Comparison of ENCODE assay signal across 28 cellular contexts in the genomic region with DNA sequence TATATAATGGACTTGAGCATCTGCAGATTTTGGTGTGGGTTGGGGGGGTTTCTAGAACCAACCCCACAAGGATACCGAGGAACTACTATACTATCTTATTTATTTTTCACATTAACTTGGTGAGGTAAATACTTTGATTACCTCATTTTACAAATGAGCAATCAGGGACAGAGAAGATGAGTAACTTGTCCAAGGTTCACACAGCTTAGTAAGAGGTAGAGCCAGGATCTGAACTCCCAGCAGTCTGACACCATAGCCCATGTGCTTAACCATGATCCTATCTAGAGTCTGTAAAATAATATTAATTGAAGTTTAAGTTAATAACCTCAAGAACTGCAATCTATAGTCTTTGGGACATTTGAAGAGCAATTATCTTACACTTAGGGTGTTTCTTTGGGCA. TPM values are rescaled to one million over a fixed set of nuclear protein-coding genes. Genes with fewer than 3 reads are reported as not detected.
DNase-seq lines count a peak whose midpoint lies in the region; ATAC-seq, FAIRE-seq and TF ChIP-seq lines count a peak whose summit lies in the region.
"Had no signal": no experiment of that assay in that cellular context is flagged by ENCODE, and none has a peak within 500 bp of the region (broad histone marks: within the 10 kb centered on the region; RNA-seq: fewer than 3 reads in every experiment).

No MANE protein-coding gene starts in this region.

- H3K27ac ChIP-seq in H9 (ENCODE audit: insufficient read length, low read depth, low read length) = no peak overlapping the region
- H3K27ac ChIP-seq: BLaER1 had no signal

- H3K79me1 ChIP-seq in H9 (ENCODE audit: insufficient read depth, low read depth, low read length, poor library complexity, severe bottlenecking) = no peaks in the 10 kb centered on the region

- no peaks in the 10 kb centered on the region for H4K20me1 ChIP-seq in H9 (ENCODE audit: control insufficient read depth, insufficient read depth, insufficient read length)
- H4K20me1 ChIP-seq: BLaER1 had no signal

- no peaks in the 10 kb centered on the region for H3K9me3 Mint-ChIP-seq in H9
- H3K9me3 Mint-ChIP-seq: CD14-positive monocyte; CD4-positive, alpha-beta memory T cell; CD4-positive, CD25-positive, alpha-beta regulatory T cell; CD8-positive, alpha-beta memory T cell had no signal

- no peaks in the 10 kb centered on the region for H3K27me3 Mint-ChIP-seq in H9 (ENCODE audit: low read depth)
- H3K27me3 Mint-ChIP-seq: CD4-positive, alpha-beta memory T cell; CD4-positive, CD25-positive, alpha-beta regulatory T cell; CD8-positive, alpha-beta memory T cell had no signal

- no peak overlapping the region for H4K8ac ChIP-seq in H9 (replicated peaks; ENCODE audit: insufficient read length, low read depth, low read length)

- H3K27ac Mint-ChIP-seq in H9 = no peak overlapping the region
- H3K27ac Mint-ChIP-seq: CD14-positive monocyte; CD4-positive, alpha-beta memory T cell; CD8-positive, alpha-beta memory T cell had no signal

- DNase-seq in RKO (ENCODE audit: low spot score) = peak; percentile 33
- peak; percentile 14 for DNase-seq in bronchial epithelial cell (ENCODE audit: low read depth)
- peak; percentile 40 for DNase-seq in fibroblast of mammary gland (ENCODE audit: low read depth)
- no peak for DNase-seq in H9
- no peak for DNase-seq in NCI-H2029 (lab: John Stamatoyannopoulos, UW)
- DNase-seq in UCSD-AML1 (lab: John Stamatoyannopoulos, UW; ENCODE audit: unreplicated experiment) = no peak
- DNase-seq: 8988T; ACHN; BE2C; C1 segment of cervical spinal cord; CD4-positive, alpha-beta memory T cell; CD4-positive, CD25-positive, alpha-beta regulatory T cell; CD8-positive, alpha-beta memory T cell; COR-L47; DMS 273 treated with DMSO at 0.1 percent for 48 hours; DMS153; DMS53; DMS79; DND-41; EL; GDM1 had no signal

- no peak overlapping the region for H2AFZ ChIP-seq in H9 (ENCODE audit: low read length)

- no peak overlapping the region for H2BK12ac ChIP-seq in H9 (ENCODE audit: insufficient read length, low read depth, low read length)

- WGBS in H9 (ENCODE audit: extremely low coverage, insufficient read length, low lambda C conversion rate) = no CpG with 5 or more reads among the region's 1 CpG

- no peaks in the 10 kb centered on the region for H3K79me2 ChIP-seq in H9 (ENCODE audit: insufficient read depth, low read length)

- no peak overlapping the region for H4K5ac ChIP-seq in H9 (ENCODE audit: insufficient read length, low read depth, low read length)

- H3K27me3 ChIP-seq in bronchial epithelial cell (ENCODE audit: control insufficient read depth, insufficient read depth, low read length) = no peaks in the 10 kb centered on the region
- H3K27me3 ChIP-seq in H9 (ENCODE audit: insufficient read depth, low read length) = no peaks in the 10 kb centered on the region
- H3K27me3 ChIP-seq: BE2C, BLaER1 had no signal

- peaks cover 15 to 36% (median 30%) of the 10 kb centered on the region in 3 experiments for H3K36me3 Mint-ChIP-seq in H9 (ENCODE audit: insufficient read depth in 1 of 3, low read depth in 3 of 3)

- no peak overlapping the region for H3K4me3 Mint-ChIP-seq in H9
- H3K4me3 Mint-ChIP-seq: CD14-positive monocyte; CD4-positive, alpha-beta memory T cell; CD4-positive, CD25-positive, alpha-beta regulatory T cell; CD8-positive, alpha-beta memory T cell had no signal

- peaks cover 1% of the 10 kb centered on the region for H3K36me3 ChIP-seq in bronchial epithelial cell (ENCODE audit: control insufficient read depth, insufficient read depth, low read length)

- H3K23me2 ChIP-seq in H9 (ENCODE audit: insufficient read length, low read depth, low read length, poor library complexity, severe bottlenecking) = no peaks in the 10 kb centered on the region

- no peak overlapping the region for H3K23ac ChIP-seq in H9 (ENCODE audit: insufficient read length, low read depth, low read length)

- no peak overlapping the region for H3K14ac ChIP-seq in H9 (ENCODE audit: insufficient read depth, low read length)

- no peaks in the 10 kb centered on the region for H3K9me3 ChIP-seq in H9 (ENCODE audit: control insufficient read depth, low read depth, low read length)
- H3K9me3 ChIP-seq: BE2C, BLaER1 had no signal

- no peak overlapping the region for H2BK5ac ChIP-seq in H9 (ENCODE audit: insufficient read length, low read length)

- no peak overlapping the region for H3K18ac ChIP-seq in H9 (ENCODE audit: insufficient read length, low read depth, low read length)

- no peak overlapping the region for H3K4ac ChIP-seq in H9 (ENCODE audit: low read depth, low read length)

- H2BK120ac ChIP-seq in H9 (ENCODE audit: low read depth, low read length, poor library complexity, severe bottlenecking) = no peak overlapping the region

- no peak overlapping the region for H3K9ac ChIP-seq in H9 (ENCODE audit: extremely low read depth, insufficient read length, low read length)
- H3K9ac ChIP-seq: BLaER1 had no signal

- H3T11ph ChIP-seq in H9 (ENCODE audit: low read length) = no peak overlapping the region

- no peaks in the 10 kb centered on the region; the same call in 1 of the 2 replicates for H3K4me1 ChIP-seq in H9 (ENCODE audit: insufficient read depth, low read length)
- H3K4me1 ChIP-seq: BE2C had no signal

- no peak overlapping the region for H3K4me2 ChIP-seq in H9 (ENCODE audit: insufficient read depth, insufficient read length, low read length)
- H3K4me2 ChIP-seq: BLaER1 had no signal

- H3K56ac ChIP-seq in H9 (ENCODE audit: insufficient read length, low read depth, low read length) = no peak overlapping the region

- TF ChIP-seq CTCF in bronchial epithelial cell (IDR thresholded peaks at IDR 0.05; ENCODE audit: insufficient read depth, low read length, severe bottlenecking) (no peak), fibroblast of mammary gland (conservative IDR thresholded peaks at IDR 0.05; ENCODE audit: control insufficient read depth, insufficient read depth, low read depth, low read length) (no peak), H9 (conservative IDR thresholded peaks at IDR 0.05) (no peak)

- H4K91ac ChIP-seq in H9 (ENCODE audit: insufficient read length, low read depth, low read length) = no peak overlapping the region

- no peak for ATAC-seq in GM19324 (IDR thresholded peaks at IDR 0.05; ENCODE audit: low FRiP score, unreplicated experiment)
- ATAC-seq: GM12878 had no signal

- no peak overlapping the region for H2BK20ac ChIP-seq in H9 (ENCODE audit: low read depth, low read length, poor library complexity, severe bottlenecking)

- no peak overlapping the region for H2AK5ac ChIP-seq in H9 (ENCODE audit: insufficient read length, low read length)

- H3K4me1 Mint-ChIP-seq in H9 = peaks cover 8 to 18% of the 10 kb centered on the region in 2 experiments
- H3K4me1 Mint-ChIP-seq: CD14-positive monocyte had no signal

- no peak overlapping the region for H2BK15ac ChIP-seq in H9 (ENCODE audit: low read depth, low read length)

- H3K4me3 ChIP-seq in bronchial epithelial cell (ENCODE audit: low read depth, low read length) (no peak overlapping the region), fibroblast of mammary gland (ENCODE audit: control insufficient read depth, low read depth, low read length) (no peak overlapping the region)
- H3K4me3 ChIP-seq: BLaER1, GM12878 had no signal

- FAIRE-seq in bronchial epithelial cell (lab: Jason Lieb, UNC) = no peak
- FAIRE-seq: A204.1, GM12878, GM12892, GM18507 had no signal

RNA-seq across cellular contexts. Expression of a gene that starts 28.6 kb away (rescaled TPM):
- total RNA-seq in bronchial epithelial cell (7.4 and 8.2 TPM in 2 replicates), H9 (2021) (14.3 and 14.4 TPM in 2 replicates)

Comparison
In these comparisons a context has a peak if more than half of its experiments do, and no peak if none do; other contexts are left out.
1. DNase-seq: peak in RKO (single experiment), bronchial epithelial cell (single experiment) and fibroblast of mammary gland (single experiment); none in H9 (single experiment), NCI-H2029 (single experiment) and UCSD-AML1 (single experiment).